Comparison of ENCODE assay signal across 1 cellular context in genomic region chr5:140109050-140109817, GRCh38.
TF ChIP-seq lines count a peak whose summit lies in the region.

No MANE protein-coding gene starts in this region.

TF ChIP-seq in K562, 482 proteins besides CTCF, POLR2A, EP300 and RAD21 (continued from another document and continues in another):
- TF ChIP-seq RNF219 (CRISPR knock-in tag; IDR thresholded peaks at IDR 0.05): no peak
- TF ChIP-seq GABPB2 (CRISPR knock-in tag; conservative IDR thresholded peaks at IDR 0.05): no peak
- TF ChIP-seq HNRNPLL (IDR thresholded peaks at IDR 0.05; ENCODE audit: low read depth, low read length, poor library complexity, severe bottlenecking): no peak
- TF ChIP-seq, protein P1, sequence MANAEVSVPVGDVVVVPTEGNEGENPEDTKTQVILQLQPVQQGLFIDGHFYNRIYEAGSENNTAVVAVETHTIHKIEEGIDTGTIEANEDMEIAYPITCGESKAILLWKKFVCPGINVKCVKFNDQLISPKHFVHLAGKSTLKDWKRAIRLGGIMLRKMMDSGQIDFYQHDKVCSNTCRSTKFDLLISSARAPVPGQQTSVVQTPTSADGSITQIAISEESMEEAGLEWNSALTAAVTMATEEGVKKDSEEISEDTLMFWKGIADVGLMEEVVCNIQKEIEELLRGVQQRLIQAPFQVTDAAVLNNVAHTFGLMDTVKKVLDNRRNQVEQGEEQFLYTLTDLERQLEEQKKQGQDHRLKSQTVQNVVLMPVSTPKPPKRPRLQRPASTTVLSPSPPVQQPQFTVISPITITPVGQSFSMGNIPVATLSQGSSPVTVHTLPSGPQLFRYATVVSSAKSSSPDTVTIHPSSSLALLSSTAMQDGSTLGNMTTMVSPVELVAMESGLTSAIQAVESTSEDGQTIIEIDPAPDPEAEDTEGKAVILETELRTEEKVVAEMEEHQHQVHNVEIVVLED (CRISPR knock-in tag; IDR thresholded peaks at IDR 0.05): no peak
- no peak for TF ChIP-seq HNRNPH1 (optimal IDR thresholded peaks at IDR 0.05; ENCODE audit: low read depth, low read length)
- TF ChIP-seq MGA (IDR thresholded peaks at IDR 0.05): 0 out of 2 replicates have a peak, but pooled peaks have one; percentile 3
- 0 out of 4 replicates have a peak, but pooled peaks of 1 of the 2 experiments have one; percentile 7 for TF ChIP-seq HDAC1 (IDR thresholded peaks at IDR 0.05)
- TF ChIP-seq POLR2G (IDR thresholded peaks at IDR 0.05; ENCODE audit: low read depth, low read length): no peak
- no peak for TF ChIP-seq MED1 (CRISPR knock-in tag; IDR thresholded peaks at IDR 0.05; ENCODE audit: borderline replicate concordance)
- TF ChIP-seq SREBF2 (CRISPR knock-in tag; IDR thresholded peaks at IDR 0.05): no peak
- no peak for TF ChIP-seq ZNF584 (CRISPR knock-in tag; IDR thresholded peaks at IDR 0.05; ENCODE audit: low read depth)
- TF ChIP-seq EGR1 (conservative IDR thresholded peaks at IDR 0.05): peak; percentile 76
- TF ChIP-seq ZNF695 (CRISPR knock-in tag; IDR thresholded peaks at IDR 0.05): no peak
- TF ChIP-seq MTF1 (CRISPR knock-in tag; IDR thresholded peaks at IDR 0.05; ENCODE audit: borderline replicate concordance): no peak
- TF ChIP-seq HSF4 (CRISPR knock-in tag; IDR thresholded peaks at IDR 0.05; ENCODE audit: borderline replicate concordance): no peak
- TF ChIP-seq NR0B1 (IDR thresholded peaks at IDR 0.05; ENCODE audit: partially characterized antibody): no peak
- TF ChIP-seq CREM (IDR thresholded peaks at IDR 0.05; ENCODE audit: low read depth): peak; percentile 41; the same call in 1 of the 2 replicates
- peak; percentile 80; the same call in 1 of the 2 replicates for TF ChIP-seq ZBTB7A (IDR thresholded peaks at IDR 0.05; ENCODE audit: borderline replicate concordance, control insufficient read depth, low read depth, low read length)
- TF ChIP-seq, protein P2, sequence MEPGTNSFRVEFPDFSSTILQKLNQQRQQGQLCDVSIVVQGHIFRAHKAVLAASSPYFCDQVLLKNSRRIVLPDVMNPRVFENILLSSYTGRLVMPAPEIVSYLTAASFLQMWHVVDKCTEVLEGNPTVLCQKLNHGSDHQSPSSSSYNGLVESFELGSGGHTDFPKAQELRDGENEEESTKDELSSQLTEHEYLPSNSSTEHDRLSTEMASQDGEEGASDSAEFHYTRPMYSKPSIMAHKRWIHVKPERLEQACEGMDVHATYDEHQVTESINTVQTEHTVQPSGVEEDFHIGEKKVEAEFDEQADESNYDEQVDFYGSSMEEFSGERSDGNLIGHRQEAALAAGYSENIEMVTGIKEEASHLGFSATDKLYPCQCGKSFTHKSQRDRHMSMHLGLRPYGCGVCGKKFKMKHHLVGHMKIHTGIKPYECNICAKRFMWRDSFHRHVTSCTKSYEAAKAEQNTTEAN (CRISPR knock-in tag; IDR thresholded peaks at IDR 0.05): no peak
- no peak for TF ChIP-seq CXXC5 (CRISPR knock-in tag; IDR thresholded peaks at IDR 0.05)
- TF ChIP-seq RB1 (IDR thresholded peaks at IDR 0.05; ENCODE audit: low read depth): 0 out of 2 replicates have a peak, but pooled peaks have one; percentile 20
- TF ChIP-seq PHF20 (IDR thresholded peaks at IDR 0.05; ENCODE audit: partially characterized antibody): no peak
- TF ChIP-seq, protein P3, sequence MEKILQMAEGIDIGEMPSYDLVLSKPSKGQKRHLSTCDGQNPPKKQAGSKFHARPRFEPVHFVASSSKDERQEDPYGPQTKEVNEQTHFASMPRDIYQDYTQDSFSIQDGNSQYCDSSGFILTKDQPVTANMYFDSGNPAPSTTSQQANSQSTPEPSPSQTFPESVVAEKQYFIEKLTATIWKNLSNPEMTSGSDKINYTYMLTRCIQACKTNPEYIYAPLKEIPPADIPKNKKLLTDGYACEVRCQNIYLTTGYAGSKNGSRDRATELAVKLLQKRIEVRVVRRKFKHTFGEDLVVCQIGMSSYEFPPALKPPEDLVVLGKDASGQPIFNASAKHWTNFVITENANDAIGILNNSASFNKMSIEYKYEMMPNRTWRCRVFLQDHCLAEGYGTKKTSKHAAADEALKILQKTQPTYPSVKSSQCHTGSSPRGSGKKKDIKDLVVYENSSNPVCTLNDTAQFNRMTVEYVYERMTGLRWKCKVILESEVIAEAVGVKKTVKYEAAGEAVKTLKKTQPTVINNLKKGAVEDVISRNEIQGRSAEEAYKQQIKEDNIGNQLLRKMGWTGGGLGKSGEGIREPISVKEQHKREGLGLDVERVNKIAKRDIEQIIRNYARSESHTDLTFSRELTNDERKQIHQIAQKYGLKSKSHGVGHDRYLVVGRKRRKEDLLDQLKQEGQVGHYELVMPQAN (IDR thresholded peaks at IDR 0.05; ENCODE audit: borderline replicate concordance): no peak
- TF ChIP-seq ZNF146 (CRISPR knock-in tag; IDR thresholded peaks at IDR 0.05; ENCODE audit: unreplicated experiment): no peak
- peak; percentile 90 for TF ChIP-seq HMBOX1 (IDR thresholded peaks at IDR 0.05)
- TF ChIP-seq EZH2 (IDR thresholded peaks at IDR 0.05; ENCODE audit: borderline replicate concordance, low read depth, low read length): no peak
- 0 out of 4 replicates have a peak, but pooled peaks of 1 of the 2 experiments have one; percentile 50 for TF ChIP-seq UBTF (IDR thresholded peaks at IDR 0.05; ENCODE audit: borderline replicate concordance in 1 of 2, low read depth in 2 of 2, low read length in 2 of 2)
- peak in 1 of 2 experiments; percentile 40; a peak in 1 of 4 replicates for TF ChIP-seq FOXA3 (CRISPR knock-in tag; conservative IDR thresholded peaks at IDR 0.05 in 1 of 2, IDR thresholded peaks at IDR 0.05 in 1 of 2)
- TF ChIP-seq SP1 (CRISPR knock-in tag; IDR thresholded peaks at IDR 0.05): no peak
